In the genomic region with DNA sequence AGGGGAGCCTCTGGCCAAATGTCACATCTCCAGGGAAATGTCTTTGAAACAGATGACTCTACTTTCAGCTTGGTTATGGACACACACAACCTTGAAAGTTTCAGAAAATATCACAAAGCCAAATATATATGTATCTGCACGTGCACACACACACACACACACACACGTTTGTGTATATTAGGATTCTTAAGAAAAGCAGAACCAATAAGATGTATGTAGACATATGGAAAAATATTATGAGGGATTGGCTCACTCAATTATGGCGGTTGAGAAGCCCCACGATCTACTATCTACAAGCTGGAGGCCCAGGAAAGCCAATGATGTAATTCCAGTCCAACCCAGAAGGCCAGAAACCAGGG, we compare ENCODE assay signal across 15 cellular contexts.
A peak's percentile ranks its signal among the peaks of the same experiment; 100 is the strongest.
DNase-seq lines count a peak whose midpoint lies in the region; ATAC-seq and TF ChIP-seq lines count a peak whose summit lies in the region.
"Had no signal": no experiment of that assay in that cellular context is flagged by ENCODE, and none has a peak within 500 bp of the region (broad histone marks: within the 10 kb centered on the region; RNA-seq: fewer than 3 reads in every experiment).

No MANE protein-coding gene starts in this region.

- no peaks in the 10 kb centered on the region for H3K9me3 Mint-ChIP-seq in activated CD4-positive, alpha-beta memory T cell treated with anti-CD3 and anti-CD28 coated beads for 36 hours
- H3K9me3 Mint-ChIP-seq in CD8-positive, alpha-beta T cell: no peaks in the 10 kb centered on the region
- H3K9me3 Mint-ChIP-seq: nephron had no signal

- H3K36me3 Mint-ChIP-seq in activated CD4-positive, alpha-beta memory T cell treated with anti-CD3 and anti-CD28 coated beads for 36 hours: no peaks in the 10 kb centered on the region
- H3K36me3 Mint-ChIP-seq in CD8-positive, alpha-beta T cell: no peaks in the 10 kb centered on the region

- H3K27me3 Mint-ChIP-seq in activated CD4-positive, alpha-beta memory T cell treated with anti-CD3 and anti-CD28 coated beads for 36 hours: no peaks in the 10 kb centered on the region
- H3K27me3 Mint-ChIP-seq in CD8-positive, alpha-beta T cell (ENCODE audit: low read depth): no peaks in the 10 kb centered on the region

- CTCF ChIA-PET in activated CD4-positive, alpha-beta memory T cell treated with anti-CD3 and anti-CD28 coated beads for 36 hours (lab: Charles Lee): interaction anchor here (0.9 to 2.4 kb wide), 2 partner anchors 72 to 173 kb away, joined by 3 to 6 read pairs; no protein-coding TSS in a partner anchor
- CTCF ChIA-PET in CD8-positive, alpha-beta T cell (lab: Charles Lee): no interaction called here

- no peak for DNase-seq in activated CD4-positive, alpha-beta memory T cell treated with anti-CD3 and anti-CD28 coated beads for 36 hours
- no peak for DNase-seq in GM03348 (ENCODE audit: low spot score)
- no peak for DNase-seq in upper lobe of right lung
- DNase-seq in GDM1 (lab: John Stamatoyannopoulos, UW): no peak
- no peak for DNase-seq in CD8-positive, alpha-beta T cell
- DNase-seq: activated gamma-delta T cell treated with Interleukin-2 at 50 U/mL for 16 hours, KBM-7, NCI-H1417 treated with DMSO at 0.1 percent for 48 hours, NCI-H510A had no signal

- H3K36me3 ChIP-seq in upper lobe of right lung: no peaks in the 10 kb centered on the region
- no peaks in the 10 kb centered on the region for H3K36me3 ChIP-seq in CD8-positive, alpha-beta T cell (ENCODE audit: insufficient read depth, low read length)
- H3K36me3 ChIP-seq: BLaER1 treated with 17β-estradiol and CSF1 and Interleukin-3, amounts not matched to agents 10 nM and 100 nM; right atrium auricular region had no signal

- H3K9me3 ChIP-seq in upper lobe of right lung: no peaks in the 10 kb centered on the region
- H3K9me3 ChIP-seq in CD8-positive, alpha-beta T cell (ENCODE audit: low read length): no peaks in the 10 kb centered on the region
- H3K9me3 ChIP-seq: BLaER1 treated with 17β-estradiol and CSF1 and Interleukin-3, amounts not matched to agents 10 nM and 100 nM; right atrium auricular region had no signal

- no peak overlapping the region for H3K27ac ChIP-seq in upper lobe of right lung
- no peak overlapping the region for H3K27ac ChIP-seq in CD8-positive, alpha-beta T cell (ENCODE audit: low read depth, low read length)
- H3K27ac ChIP-seq: right atrium auricular region had no signal

- intact Hi-C loops in activated CD4-positive, alpha-beta memory T cell treated with anti-CD3 and anti-CD28 coated beads for 36 hours (cut with micrococcal nuclease): loop anchor here (1.0 to 10.0 kb wide), 11 partner anchors 25 to 1510 kb away; a partner anchor contains a TSS
- intact Hi-C loops in upper lobe of right lung (cut with DNase I): no loop called here
- intact Hi-C loops in CD8-positive, alpha-beta T cell (cut with DNase I, micrococcal nuclease): no loop called here

- H3K4me1 Mint-ChIP-seq in activated CD4-positive, alpha-beta memory T cell treated with anti-CD3 and anti-CD28 coated beads for 36 hours (ENCODE audit: low read depth): peaks cover 66% of the 10 kb centered on the region
- peaks cover 6% of the 10 kb centered on the region for H3K4me1 Mint-ChIP-seq in CD8-positive, alpha-beta T cell (ENCODE audit: low read depth)

- no peak overlapping the region for H3K4me3 ChIP-seq in upper lobe of right lung
- no peak overlapping the region for H3K4me3 ChIP-seq in CD8-positive, alpha-beta T cell (ENCODE audit: low read depth, low read length)
- H3K4me3 ChIP-seq: BLaER1 treated with 17β-estradiol and CSF1 and Interleukin-3, amounts not matched to agents 10 nM and 100 nM; right atrium auricular region had no signal

- no peak overlapping the region for H3K4me3 Mint-ChIP-seq in activated CD4-positive, alpha-beta memory T cell treated with anti-CD3 and anti-CD28 coated beads for 36 hours
- no peak overlapping the region for H3K4me3 Mint-ChIP-seq in CD8-positive, alpha-beta T cell
- H3K4me3 Mint-ChIP-seq: nephron had no signal

- H3K27ac Mint-ChIP-seq in activated CD4-positive, alpha-beta memory T cell treated with anti-CD3 and anti-CD28 coated beads for 36 hours: peak overlapping the region; percentile 73
- no peak overlapping the region for H3K27ac Mint-ChIP-seq in CD8-positive, alpha-beta T cell
- H3K27ac Mint-ChIP-seq: nephron had no signal

- peak; percentile 9 for ATAC-seq in GM18502 (IDR thresholded peaks at IDR 0.05; ENCODE audit: poor library complexity, unreplicated experiment)
- ATAC-seq in GM19351 (IDR thresholded peaks at IDR 0.05; ENCODE audit: unreplicated experiment): peak; percentile 5
- ATAC-seq in HG02798 (IDR thresholded peaks at IDR 0.05; ENCODE audit: poor library complexity, unreplicated experiment): peak; percentile 4
- no peak for ATAC-seq in upper lobe of right lung
- no peak for ATAC-seq in CD8-positive, alpha-beta T cell

- peaks cover 15% of the 10 kb centered on the region for H3K4me1 ChIP-seq in upper lobe of right lung
- H3K4me1 ChIP-seq in CD8-positive, alpha-beta T cell (ENCODE audit: insufficient read depth, low read length): peaks cover 1% of the 10 kb centered on the region

- no peaks in the 10 kb centered on the region for H3K27me3 ChIP-seq in upper lobe of right lung
- H3K27me3 ChIP-seq in CD8-positive, alpha-beta T cell (ENCODE audit: insufficient read depth, low read length): no peaks in the 10 kb centered on the region
- H3K27me3 ChIP-seq: right atrium auricular region had no signal

- TF ChIP-seq CTCF in upper lobe of right lung (IDR thresholded peaks at IDR 0.05): no peak
- TF ChIP-seq CTCF in CD8-positive, alpha-beta T cell (IDR thresholded peaks at IDR 0.05): no peak

- POLR2A ChIA-PET in activated CD4-positive, alpha-beta memory T cell treated with anti-CD3 and anti-CD28 coated beads for 36 hours (lab: Charles Lee): interaction anchor here (0.9 to 1.8 kb wide), 4 partner anchors 24 to 75 kb away, joined by 4 to 7 read pairs (median 6); no protein-coding TSS in a partner anchor
- POLR2A ChIA-PET in CD8-positive, alpha-beta T cell (lab: Charles Lee): no interaction called here

Comparison
In these comparisons a context has a peak if more than half of its experiments do, and no peak if none do; other contexts are left out.
1. ATAC-seq: peak in GM18502 (single experiment), GM19351 (single experiment) and HG02798 (single experiment); none in upper lobe of right lung (single experiment) and CD8-positive, alpha-beta T cell (single experiment).